In genomic region chr4:148447672-148448071, GRCh38 we compare ENCODE assay signal across 11 cellular contexts. TPM values are rescaled to one million over a fixed set of nuclear protein-coding genes. Genes with fewer than 3 reads are reported as not detected.
A peak's percentile ranks its signal among the peaks of the same experiment; 100 is the strongest.
DNase-seq lines count a peak whose midpoint lies in the region; ATAC-seq lines count a peak whose summit lies in the region.
"Had no signal": no experiment of that assay in that cellular context is flagged by ENCODE, and none has a peak within 500 bp of the region (broad histone marks: within the 10 kb centered on the region; RNA-seq: fewer than 3 reads in every experiment).

No MANE protein-coding gene starts in this region.

- H3K4me1 Mint-ChIP-seq in CD4-positive, CD25-positive, alpha-beta regulatory T cell = peaks cover 0 to 31% (median 11%) of the 10 kb centered on the region in 4 donors
- H3K4me1 Mint-ChIP-seq in naive thymus-derived CD8-positive, alpha-beta T cell = peaks cover 13 to 25% (median 24%) of the 10 kb centered on the region in 4 donors

- H3K4me3 Mint-ChIP-seq in CD4-positive, CD25-positive, alpha-beta regulatory T cell = peak overlapping the region in 3 of 4 donors; percentile 33 to 82 (median 61)
- H3K4me3 Mint-ChIP-seq in naive thymus-derived CD8-positive, alpha-beta T cell = peak overlapping the region; percentile 15 to 96 (median 52)

- H3K27me3 ChIP-seq in CD4-positive, CD25-positive, alpha-beta regulatory T cell (ENCODE audit: control insufficient read depth, insufficient read depth, low read length) = peaks cover 4% of the 10 kb centered on the region

- no peaks in the 10 kb centered on the region for H3K9me3 ChIP-seq in CD4-positive, CD25-positive, alpha-beta regulatory T cell (ENCODE audit: control insufficient read depth in 2 of 2, low read length in 2 of 2)

- peaks cover 0 to 5% (median 0%) of the 10 kb centered on the region in 7 donors for H3K9me3 Mint-ChIP-seq in CD4-positive, CD25-positive, alpha-beta regulatory T cell
- no peaks in the 10 kb centered on the region for H3K9me3 Mint-ChIP-seq in naive thymus-derived CD8-positive, alpha-beta T cell
- H3K9me3 Mint-ChIP-seq: activated T-helper 1 cell treated with anti-CD3 and anti-CD28 coated beads, Interleukin-12 subunit alpha, Interleukin-12 subunit beta, Interleukin-2, Interleukin-4 antibody, amounts not matched to agents 30 ng/mL and 10 ng/mL and 1 ng/mL, durations not matched to agents 14 hours and 24 hours and 36 hours; naive B cell had no signal

- H3K36me3 Mint-ChIP-seq in CD4-positive, CD25-positive, alpha-beta regulatory T cell = no peaks in the 10 kb centered on the region
- no peaks in the 10 kb centered on the region for H3K36me3 Mint-ChIP-seq in naive thymus-derived CD8-positive, alpha-beta T cell

- H3K4me1 ChIP-seq in CD4-positive, CD25-positive, alpha-beta regulatory T cell (ENCODE audit: control insufficient read depth, insufficient read depth, low read length, poor library complexity, severe bottlenecking) = peaks cover 42% of the 10 kb centered on the region

- in situ Hi-C loops in G401 (cut with HindIII; ENCODE audit: low sequenced_read_pairs) = no loop called here

- peak overlapping the region in 2 of 3 donors; percentile 46 to 52 for H3K27ac Mint-ChIP-seq in CD4-positive, CD25-positive, alpha-beta regulatory T cell
- peak overlapping the region in 9 of 10 donors; percentile 79 to 96 (median 82) for H3K27ac Mint-ChIP-seq in naive thymus-derived CD8-positive, alpha-beta T cell
- H3K27ac Mint-ChIP-seq: activated T-helper 1 cell treated with anti-CD3 and anti-CD28 coated beads, Interleukin-12 subunit alpha, Interleukin-12 subunit beta, Interleukin-2, Interleukin-4 antibody, amounts not matched to agents 30 ng/mL and 10 ng/mL and 1 ng/mL, durations not matched to agents 14 hours and 24 hours and 36 hours had no signal

- no peak overlapping the region for H3K27ac ChIP-seq in CD4-positive, CD25-positive, alpha-beta regulatory T cell (ENCODE audit: insufficient read depth, low read length, poor library complexity, severe bottlenecking)

- H3K4me3 ChIP-seq in CD4-positive, CD25-positive, alpha-beta regulatory T cell (ENCODE audit: low read depth, low read length) = peak overlapping the region; percentile 38

- peaks cover 56% of the 10 kb centered on the region for H3K27me3 Mint-ChIP-seq in CD4-positive, CD25-positive, alpha-beta regulatory T cell
- peaks cover 0 to 4% (median 0%) of the 10 kb centered on the region in 5 donors for H3K27me3 Mint-ChIP-seq in naive thymus-derived CD8-positive, alpha-beta T cell

- POLR2A ChIA-PET in naive thymus-derived CD8-positive, alpha-beta T cell (lab: Charles Lee) = interaction anchor here (9.2 kb wide), 1 partner anchor 390 kb away, joined by 304 read pairs; no protein-coding TSS in a partner anchor

- DNase-seq in CD4-positive, CD25-positive, alpha-beta regulatory T cell = peak; percentile 13 to 34 (median 16)
- peak; percentile 42 for DNase-seq in G401 (ENCODE audit: low spot score)
- peak; percentile 32 for DNase-seq in cerebellar cortex (ENCODE audit: low spot score)
- DNase-seq in naive thymus-derived CD8-positive, alpha-beta T cell = peak in 6 of 10 donors; percentile 4 to 68 (median 42)
- no peak for DNase-seq in NCI-H1105 treated with DMSO at 0.1 percent for 48 hours (lab: John Stamatoyannopoulos, UW)
- DNase-seq in activated CD4-positive, CD25-positive, alpha-beta regulatory T cell (lab: John Stamatoyannopoulos, UW) = no peak
- no peak for DNase-seq in SHP77 treated with DMSO at 0.1 percent for 48 hours (lab: John Stamatoyannopoulos, UW)
- DNase-seq: DND-41, naive B cell, NCI-H526 treated with DMSO at 0.1 percent for 48 hours had no signal

- ATAC-seq in CD4-positive, CD25-positive, alpha-beta regulatory T cell (ENCODE audit: low read depth in 2 of 2) = no peak
- ATAC-seq in naive thymus-derived CD8-positive, alpha-beta T cell = no peak

- no peaks in the 10 kb centered on the region for H3K36me3 ChIP-seq in CD4-positive, CD25-positive, alpha-beta regulatory T cell (ENCODE audit: control insufficient read depth, insufficient read depth, low read length)

RNA-seq across cellular contexts. Expression of gene NR3C2, which starts 5.5 kb away (rescaled TPM):
- total RNA-seq in CD4-positive, CD25-positive, alpha-beta regulatory T cell = 16.1 TPM
- 1 to 10 TPM; 1.2 to 5.3 (median 3.0) TPM for polyA plus RNA-seq in CD4-positive, CD25-positive, alpha-beta regulatory T cell
- total RNA-seq in G401 (2014; rRNA removed; shearing (Covaris generic)) = not detected in 2 replicates
- 10 to 100 TPM; 50.7 to 53.5 TPM for total RNA-seq in naive thymus-derived CD8-positive, alpha-beta T cell
- polyA plus RNA-seq in naive thymus-derived CD8-positive, alpha-beta T cell = 1 to 10 TPM; 6.8 to 9.4 (median 9.2) TPM

Comparison
In these comparisons a context has a peak if more than half of its experiments do, and no peak if none do; other contexts are left out.
1. DNase-seq: peak in CD4-positive, CD25-positive, alpha-beta regulatory T cell (3 of 3), G401 (single experiment), cerebellar cortex (single experiment) and naive thymus-derived CD8-positive, alpha-beta T cell (6 of 10); none in NCI-H1105 treated with DMSO at 0.1 percent for 48 hours (single experiment), activated CD4-positive, CD25-positive, alpha-beta regulatory T cell (0 of 4) and SHP77 treated with DMSO at 0.1 percent for 48 hours (single experiment).
2. RNA of gene NR3C2, which starts 5.5 kb away (total RNA-seq): 50.7 to 53.5 TPM in naive thymus-derived CD8-positive, alpha-beta T cell and 16.1 TPM in CD4-positive, CD25-positive, alpha-beta regulatory T cell (single experiment); not detected in G401; every median in the first group is over 10 times any median in the second.